In genomic region chr4:6896035-6896434, GRCh38 we compare ENCODE assay signal across 20 cellular contexts. TPM values are rescaled to one million over a fixed set of nuclear protein-coding genes. Genes with fewer than 3 reads are reported as not detected.
A peak's percentile ranks its signal among the peaks of the same experiment; 100 is the strongest.
DNase-seq lines count a peak whose midpoint lies in the region; ATAC-seq, FAIRE-seq and TF ChIP-seq lines count a peak whose summit lies in the region.
"Had no signal": no experiment of that assay in that cellular context is flagged by ENCODE, and none has a peak within 500 bp of the region (broad histone marks: within the 10 kb centered on the region; RNA-seq: fewer than 3 reads in every experiment).

No MANE protein-coding gene starts in this region.

- H2AFZ ChIP-seq in K562 (ENCODE audit: low read depth, low read length) = peak overlapping the region; percentile 97
- H2AFZ ChIP-seq: GM23248 had no signal

- H3K4me1 Mint-ChIP-seq in nephron progenitor cell (peaks cover 39% of the 10 kb centered on the region), T-cell (peaks cover 48 to 59% (median 53%) of the 10 kb centered on the region in 3 donors)

- H3K27me3 ChIP-seq in HAP-1 (ENCODE audit: low read depth) (no peaks in the 10 kb centered on the region), K562 (ENCODE audit: control insufficient read depth in 2 of 2, insufficient read depth in 2 of 2, low read length in 2 of 2) (no peaks in the 10 kb centered on the region)
- H3K27me3 ChIP-seq: BLaER1 had no signal

- H3K4me2 ChIP-seq in K562 (ENCODE audit: insufficient read depth, low read length) = peak overlapping the region; percentile 42
- H3K4me2 ChIP-seq: BLaER1 had no signal

- no peaks in the 10 kb centered on the region for H3K36me3 ChIP-seq in HAP-1 (replicated peaks)
- H3K36me3 ChIP-seq in K562 (ENCODE audit: control insufficient read depth, insufficient read depth, low read length) = no peaks in the 10 kb centered on the region
- H3K36me3 ChIP-seq: BLaER1 had no signal

- H3K9me3 ChIP-seq in HAP-1 (no peaks in the 10 kb centered on the region), K562 (replicated peaks; ENCODE audit: control insufficient read depth, insufficient read depth, low read depth, low read length) (no peaks in the 10 kb centered on the region)

- H3K4me3 ChIP-seq in HAP-1 = no peak overlapping the region
- no peak overlapping the region for H3K4me3 ChIP-seq in K562
- H3K4me3 ChIP-seq: BLaER1, GM23248 had no signal

- peak overlapping the region; percentile 65 for H3K27ac ChIP-seq in K562 (ENCODE audit: extremely low read depth, low read depth, low read length)
- H3K27ac ChIP-seq: 22Rv1, BLaER1, GM23248, HL-60 had no signal

- H3K9ac ChIP-seq in K562 (ENCODE audit: insufficient read depth in 1 of 2, low read depth in 2 of 2, low read length in 2 of 2) = peak overlapping the region in 1 of 2 experiments; percentile 29; a peak in 1 of 4 replicates
- H3K9ac ChIP-seq: BLaER1, GM23248 had no signal

- peaks cover 9% of the 10 kb centered on the region for H3K27me3 Mint-ChIP-seq in nephron progenitor cell (ENCODE audit: low read depth, poor library complexity)
- no peaks in the 10 kb centered on the region for H3K27me3 Mint-ChIP-seq in T-cell
- H3K27me3 Mint-ChIP-seq: CD8-positive, alpha-beta memory T cell had no signal

- H3K79me2 ChIP-seq in K562 (ENCODE audit: control insufficient read depth, insufficient read depth, low read length) = no peaks in the 10 kb centered on the region

- H3K4me3 Mint-ChIP-seq in nephron progenitor cell (no peak overlapping the region), T-cell (no peak overlapping the region)
- H3K4me3 Mint-ChIP-seq: CD14-positive monocyte; CD8-positive, alpha-beta memory T cell; IgD-negative memory B cell had no signal

- DNase-seq in NCI-H82 (lab: John Stamatoyannopoulos, UW) (peak; percentile 64), NCI-H82 treated with DMSO at 0.1 percent for 48 hours (lab: John Stamatoyannopoulos, UW; ENCODE audit: unreplicated experiment) (no peak), HAP-1 (ENCODE audit: low spot score in 2 of 2) (peak; percentile 13 to 45), K562 (ENCODE audit: extremely low read depth in 1 of 4, low spot score in 3 of 4) (peak in 3 of 4 experiments; percentile 42 to 56 (median 47)), nephron progenitor cell (no peak), HuH-7.5 (ENCODE audit: low spot score) (no peak), NCI-H1436 treated with DMSO at 0.1 percent for 48 hours (lab: John Stamatoyannopoulos, UW) (no peak), T-cell (no peak)
- DNase-seq: COR-L47, GM23248, HCEC 1CT had no signal

- POLR2A ChIA-PET in K562 (lab: Yijun Ruan, JAX) (interaction anchor here (0.6 to 2.9 kb wide), 8 partner anchors 9 to 1163 kb away, joined by 3 to 12 read pairs (median 6); partner anchors contain the start of gene TBC1D14), T-cell (lab: Charles Lee) (no interaction called here)

- WGBS in K562 (ENCODE audit: insufficient coverage, low coverage, missing lambda C conversion rate) = 35% methylated on average over 5 of the region's 5 CpGs

- TF ChIP-seq EP300 in K562 (IDR thresholded peaks at IDR 0.05; ENCODE audit: low read length) = no peak

- no peaks in the 10 kb centered on the region for H4K20me1 ChIP-seq in K562 (replicated peaks; ENCODE audit: control insufficient read depth, insufficient read depth, low read length)
- H4K20me1 ChIP-seq: BLaER1 had no signal

- no peak for TF ChIP-seq RAD21 in K562 (CRISPR knock-in tag; conservative IDR thresholded peaks at IDR 0.05 in 1 of 2, IDR thresholded peaks at IDR 0.05 in 1 of 2)

- no peak for TF ChIP-seq CTCF in K562 (IDR thresholded peaks at IDR 0.05 in 2 of 3, conservative IDR thresholded peaks at IDR 0.05 in 1 of 3; ENCODE audit: insufficient read depth in 2 of 3, low read depth in 1 of 3, low read length in 3 of 3)
- TF ChIP-seq CTCF in nephron progenitor cell (IDR thresholded peaks at IDR 0.05) = no peak

- CTCF ChIA-PET in K562 (lab: Yijun Ruan, JAX; ENCODE audit: low intra/inter-chr PET ratio) = no interaction called here
- CTCF ChIA-PET in T-cell (lab: Charles Lee) = no interaction called here

- ATAC-seq in K562 (peak; percentile 47), T-cell (replicated peaks in 1 of 4) (no peak)

- intact Hi-C loops in K562 (cut with micrococcal nuclease) = no loop called here

- no TSS peak for BruUV-seq in K562 (replicated peaks; lab: Mats Ljungman, UMichigan)

- no peak for FAIRE-seq in K562 (lab: Jason Lieb, UNC)
- FAIRE-seq: D721Med, G401.6, GM12891 had no signal

- H3K27ac Mint-ChIP-seq in nephron progenitor cell = peak overlapping the region; percentile 45
- no peak overlapping the region for H3K27ac Mint-ChIP-seq in T-cell
- H3K27ac Mint-ChIP-seq: CD14-positive monocyte, IgD-negative memory B cell had no signal

- no peaks in the 10 kb centered on the region for H3K9me1 ChIP-seq in K562 (ENCODE audit: control insufficient read depth, insufficient read depth, low read length)

- peaks cover 13% of the 10 kb centered on the region for H3K4me1 ChIP-seq in HAP-1
- H3K4me1 ChIP-seq in K562 (replicated peaks in 1 of 2; ENCODE audit: control insufficient read depth in 2 of 2, insufficient read depth in 2 of 2, low read length in 2 of 2) = peaks cover 34 to 44% of the 10 kb centered on the region in 2 experiments

- in situ Hi-C loops in HAP-1 (cut with MboI; ENCODE audit: low sequenced_read_pairs) (no loop called here), K562 (cut with MboI) (no loop called here)

- no peak; the same call in 1 of the 2 replicates for TF ChIP-seq POLR2A in K562 (conservative IDR thresholded peaks at IDR 0.05)

- peaks cover 7% of the 10 kb centered on the region for H3K36me3 Mint-ChIP-seq in nephron progenitor cell (ENCODE audit: low read depth)
- no peaks in the 10 kb centered on the region for H3K36me3 Mint-ChIP-seq in T-cell
- H3K36me3 Mint-ChIP-seq: CD14-positive monocyte; CD8-positive, alpha-beta memory T cell had no signal

- H3K9me3 Mint-ChIP-seq in nephron progenitor cell = peaks cover 26% of the 10 kb centered on the region
- no peaks in the 10 kb centered on the region for H3K9me3 Mint-ChIP-seq in T-cell
- H3K9me3 Mint-ChIP-seq: CD8-positive, alpha-beta memory T cell; IgD-negative memory B cell had no signal

TF ChIP-seq in K562, 482 proteins besides CTCF, POLR2A, EP300 and RAD21 (continues in another document):
- TF ChIP-seq TBP (optimal IDR thresholded peaks at IDR 0.05; ENCODE audit: low read depth, low read length) (peak; percentile 48), ELF1 (tag; IDR thresholded peaks at IDR 0.05) (0 out of 2 replicates have a peak, but pooled peaks have one; percentile 28), RNF219 (CRISPR knock-in tag; IDR thresholded peaks at IDR 0.05) (no peak), ATF7 (IDR thresholded peaks at IDR 0.05) (peak; percentile 67; the same call in 1 of the 2 replicates), ZNF277 (CRISPR knock-in tag; IDR thresholded peaks at IDR 0.05; ENCODE audit: borderline replicate concordance) (no peak), CBFB (CRISPR knock-in tag; IDR thresholded peaks at IDR 0.05) (0 out of 2 replicates have a peak, but pooled peaks have one; percentile 47), RBFOX2 (IDR thresholded peaks at IDR 0.05; ENCODE audit: low read depth, low read length) (0 out of 2 replicates have a peak, but pooled peaks have one; percentile 15), CEBPB (tag; IDR thresholded peaks at IDR 0.05) (0 out of 2 replicates have a peak, but pooled peaks have one; percentile 25), BRCA1 (IDR thresholded peaks at IDR 0.05) (no peak), BRCA1 (CRISPR knock-in tag; IDR thresholded peaks at IDR 0.05) (no peak)

RNA-seq across cellular contexts. Expression of gene TBC1D14, which starts 13.6 kb away (rescaled TPM):
- 61.0 and 70.3 TPM in 2 replicates for total RNA-seq in K562 (2011; cell fraction: chromatin; rRNA removed; ENCODE audit: low replicate concordance)
- 50.4 and 54.0 TPM in 2 replicates for total RNA-seq in K562 (2011; cell fraction: nucleolus; rRNA removed)
- 45.9 and 49.3 TPM in 2 replicates for total RNA-seq in K562 (2011; cell fraction: nucleoplasm; rRNA removed)
- total RNA-seq in K562 (2014; rRNA removed) (50.2 and 54.4 TPM in 2 replicates), K562 (2014; rRNA removed; fragmentation: Illumina TruSeq; extraction: Trizol) (44.8 and 45.5 TPM in 2 replicates), K562 (2015; rRNA removed; fragmentation: Illumina TruSeq; extraction: Trizol) (55.8 and 57.7 TPM in 2 replicates), K562 (2021) (55.4 and 59.6 TPM in 2 replicates), T-cell (10 to 100 TPM; 44.2 to 73.8 (median 62.3) TPM)
- polyA plus RNA-seq in K562 (2011; rRNA removed) (31.4 and 41.2 TPM in 2 replicates), K562 (2014; fragmentation: Illumina TruSeq; extraction: Trizol) (46.2 and 47.7 TPM in 2 replicates), K562 (2014; fragmentation: Nextera tagmentation; extraction: Ambion mirVana) (1 to 10 TPM; 2.1 to 2.7 TPM), K562 (2014; rRNA removed) (43.3 and 50.8 TPM in 2 replicates)
- 37.0 and 43.7 TPM in 2 replicates for polyA plus RNA-seq in K562 (2011; cell fraction: cytosol; rRNA removed)
- polyA plus RNA-seq in K562 (2011; cell fraction: nucleus; rRNA removed) = 37.0 and 46.2 TPM in 2 replicates
- 45.4 TPM in 2 replicates for polyA plus RNA-seq in K562 (2012)
- 51.1 and 64.3 TPM in 2 replicates for polyA minus RNA-seq in K562 (2011; rRNA and poly(A)+ RNA removed)
- polyA minus RNA-seq in K562 (2011; cell fraction: cytosol; rRNA and poly(A)+ RNA removed) = 29.6 and 35.1 TPM in 2 replicates
- polyA minus RNA-seq in K562 (2011; cell fraction: nucleus; rRNA and poly(A)+ RNA removed) = 26.1 and 34.0 TPM in 2 replicates

Comparison
In these comparisons a context has a peak if more than half of its experiments do, and no peak if none do; other contexts are left out.
1. DNase-seq: peak in NCI-H82 (single experiment), HAP-1 (2 of 2) and K562 (3 of 4); none in NCI-H82 treated with DMSO at 0.1 percent for 48 hours (single experiment), nephron progenitor cell (single experiment), HuH-7.5 (single experiment), NCI-H1436 treated with DMSO at 0.1 percent for 48 hours (single experiment) and T-cell (0 of 34).